In the genomic region with DNA sequence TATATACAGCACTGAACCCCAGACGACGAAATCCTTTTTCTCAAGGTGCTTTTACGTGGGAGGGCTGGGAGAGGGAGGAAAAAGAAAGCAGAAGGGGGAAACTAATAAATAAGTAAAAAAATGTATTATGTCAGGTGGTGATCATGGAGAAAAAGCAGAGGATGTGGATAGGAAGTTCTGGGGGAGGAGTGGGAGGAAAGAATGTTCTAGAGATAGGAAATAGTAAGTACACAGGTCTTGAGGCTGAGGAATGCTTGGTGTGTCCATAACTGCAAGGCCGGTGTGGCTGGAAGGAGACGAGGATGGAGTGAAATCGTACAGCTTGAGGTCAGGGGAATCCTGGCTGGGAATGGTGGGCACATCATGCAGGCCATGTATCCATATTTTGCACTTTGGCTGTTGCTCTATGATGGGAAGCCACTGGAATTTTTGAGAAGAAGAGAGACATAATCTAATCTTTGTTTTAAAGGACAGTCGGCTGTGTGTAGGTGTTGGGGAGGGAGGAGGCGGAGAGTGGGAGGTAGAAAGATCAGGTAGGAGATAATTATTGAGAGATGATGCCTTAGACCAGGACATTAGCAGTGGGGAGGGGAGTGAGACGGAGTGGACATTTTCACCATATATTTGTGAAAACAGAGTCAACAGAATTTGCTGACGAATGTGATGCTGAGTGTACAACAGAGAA, we compare ENCODE assay signal across 17 cellular contexts. TPM values are rescaled to one million over a fixed set of nuclear protein-coding genes. Genes with fewer than 3 reads are reported as not detected.
DNase-seq lines count a peak whose midpoint lies in the region; ATAC-seq, FAIRE-seq and TF ChIP-seq lines count a peak whose summit lies in the region.
"Had no signal": no experiment of that assay in that cellular context is flagged by ENCODE, and none has a peak within 500 bp of the region (broad histone marks: within the 10 kb centered on the region; RNA-seq: fewer than 3 reads in every experiment).

No MANE protein-coding gene starts in this region.

- CTCF ChIA-PET in HEK293 (lab: Yijun Ruan, JAX), result no interaction called here
- CTCF ChIA-PET in naive thymus-derived CD4-positive, alpha-beta T cell (lab: Charles Lee), result no interaction called here

- H3K36me3 ChIP-seq in HEK293 (ENCODE audit: control insufficient read depth in 2 of 2, insufficient read depth in 1 of 2, low read length in 2 of 2) (no peaks in the 10 kb centered on the region), trophoblast cell (ENCODE audit: control insufficient read depth in 1 of 2, insufficient read depth in 2 of 2, low read length in 2 of 2) (no peaks in the 10 kb centered on the region)
- peaks cover 0 to 11% (median 0%) of the 10 kb centered on the region in 3 experiments for H3K36me3 ChIP-seq in naive thymus-derived CD4-positive, alpha-beta T cell (ENCODE audit: control insufficient read depth in 2 of 3, insufficient read depth in 3 of 3, low read length in 3 of 3)
- H3K36me3 ChIP-seq: prostate gland, spleen had no signal

- H4K91ac ChIP-seq in trophoblast cell (ENCODE audit: low read depth, low read length), result no peak overlapping the region

- H2BK5ac ChIP-seq in trophoblast cell (ENCODE audit: low read depth, low read length, poor library complexity), result no peak overlapping the region

- peak overlapping the region in 3 of 7 donors; percentile 21 to 69 (median 26) for H3K27ac Mint-ChIP-seq in CD14-positive monocyte
- H3K27ac Mint-ChIP-seq in activated naive CD8-positive, alpha-beta T cell treated with anti-CD3 and anti-CD28 coated beads, Interleukin-2, amount 50 U/mL, for 24 hours, result no peak overlapping the region
- peak overlapping the region in 8 of 9 donors; percentile 4 to 90 (median 62) for H3K27ac Mint-ChIP-seq in naive thymus-derived CD4-positive, alpha-beta T cell

- H3K4me3 ChIP-seq in HEK293 (ENCODE audit: low read depth, low read length) (no peak overlapping the region), trophoblast cell (ENCODE audit: low read depth, low read length) (no peak overlapping the region)
- H3K4me3 ChIP-seq in naive thymus-derived CD4-positive, alpha-beta T cell (ENCODE audit: low read length), result no peak overlapping the region

- H2BK120ac ChIP-seq in trophoblast cell (ENCODE audit: insufficient read depth, low read length, poor library complexity), result no peak overlapping the region

- FAIRE-seq in H54 (lab: Jason Lieb, UNC), result no peak

- H3K4me1 ChIP-seq in HEK293 (ENCODE audit: control insufficient read depth, insufficient read depth, low read length) (peaks cover 2% of the 10 kb centered on the region; the same call in 1 of the 2 replicates), trophoblast cell (ENCODE audit: control insufficient read depth in 1 of 2, insufficient read depth in 2 of 2, low read length in 2 of 2) (no peaks in the 10 kb centered on the region)
- H3K4me1 ChIP-seq in naive thymus-derived CD4-positive, alpha-beta T cell (ENCODE audit: control insufficient read depth in 2 of 2, insufficient read depth in 2 of 2, low read length in 2 of 2), result peaks cover 0 to 4% of the 10 kb centered on the region in 2 donors
- H3K4me1 ChIP-seq: prostate gland had no signal

- no peak overlapping the region for H3K9ac ChIP-seq in trophoblast cell (ENCODE audit: low read length)

- TF ChIP-seq POLR2A in H54 (IDR thresholded peaks at IDR 0.05; ENCODE audit: low read depth, low read length), result no peak

- H3K79me2 ChIP-seq in trophoblast cell (ENCODE audit: control insufficient read depth, insufficient read depth, low read length, poor library complexity), result peaks cover 10% of the 10 kb centered on the region

- peaks cover 5 to 11% (median 7%) of the 10 kb centered on the region in 3 donors for H3K27me3 Mint-ChIP-seq in CD14-positive monocyte (ENCODE audit: low read depth in 3 of 3)
- H3K27me3 Mint-ChIP-seq in activated naive CD8-positive, alpha-beta T cell treated with anti-CD3 and anti-CD28 coated beads, Interleukin-2, amount 50 U/mL, for 24 hours, result peaks cover 8% of the 10 kb centered on the region
- H3K27me3 Mint-ChIP-seq in naive thymus-derived CD4-positive, alpha-beta T cell, result peaks cover 0 to 35% (median 5%) of the 10 kb centered on the region in 5 donors

- no CpG with 5 or more reads among the region's 10 CpGs for WGBS in trophoblast cell (ENCODE audit: extremely low coverage, insufficient coverage, insufficient read length)

- H3K18ac ChIP-seq in trophoblast cell (ENCODE audit: low read length), result no peak overlapping the region

- no peak overlapping the region for H2BK12ac ChIP-seq in trophoblast cell (ENCODE audit: low read length)

- TF ChIP-seq CTCF in CD14-positive monocyte (IDR thresholded peaks at IDR 0.05) (no peak), HEK293 (tag by site-specific recombination; IDR thresholded peaks at IDR 0.05) (no peak)

- H3K14ac ChIP-seq in trophoblast cell (ENCODE audit: low read length), result no peak overlapping the region

- H3K36me3 Mint-ChIP-seq in CD14-positive monocyte, result peaks cover 0 to 3% of the 10 kb centered on the region in 2 donors
- H3K36me3 Mint-ChIP-seq in activated naive CD8-positive, alpha-beta T cell treated with anti-CD3 and anti-CD28 coated beads, Interleukin-2, amount 50 U/mL, for 24 hours (ENCODE audit: low read depth), result no peaks in the 10 kb centered on the region
- no peaks in the 10 kb centered on the region for H3K36me3 Mint-ChIP-seq in naive thymus-derived CD4-positive, alpha-beta T cell

- H3K4me3 Mint-ChIP-seq in CD14-positive monocyte, result peak overlapping the region; percentile 13 to 28
- peak overlapping the region; percentile 2 for H3K4me3 Mint-ChIP-seq in activated naive CD8-positive, alpha-beta T cell treated with anti-CD3 and anti-CD28 coated beads, Interleukin-2, amount 50 U/mL, for 24 hours
- H3K4me3 Mint-ChIP-seq in naive thymus-derived CD4-positive, alpha-beta T cell, result peak overlapping the region; percentile 8 to 98 (median 80)

- no peak overlapping the region for H4K8ac ChIP-seq in trophoblast cell (ENCODE audit: low read depth, low read length)

- no peak overlapping the region for H2AK5ac ChIP-seq in trophoblast cell (ENCODE audit: low read length)

- H3K9me3 ChIP-seq in HEK293 (ENCODE audit: control insufficient read depth, insufficient read depth, low read depth, low read length), result no peaks in the 10 kb centered on the region
- H3K9me3 ChIP-seq in naive thymus-derived CD4-positive, alpha-beta T cell (ENCODE audit: control insufficient read depth in 2 of 3, low read length in 3 of 3), result no peaks in the 10 kb centered on the region
- H3K9me3 ChIP-seq in trophoblast cell (ENCODE audit: insufficient read depth, low read depth, low read length), result no peaks in the 10 kb centered on the region
- H3K9me3 ChIP-seq: prostate gland, spleen had no signal

- no peak overlapping the region for H3K23ac ChIP-seq in trophoblast cell (ENCODE audit: low read length)

- H2AFZ ChIP-seq in trophoblast cell (ENCODE audit: insufficient read depth, low read length, poor library complexity), result no peak overlapping the region

- DNase-seq in CD14-positive monocyte (ENCODE audit: low spot score), result no peak
- no peak for DNase-seq in activated naive CD8-positive, alpha-beta T cell treated with anti-CD3 and anti-CD28 coated beads, Interleukin-2, amount 50 U/mL, for 24 hours
- no peak for DNase-seq in naive thymus-derived CD4-positive, alpha-beta T cell
- DNase-seq in trophoblast cell, result no peak
- no peak for DNase-seq in H54 (ENCODE audit: insufficient read length, low spot score)
- DNase-seq: activated T-cell treated with anti-CD3 and anti-CD28 coated beads, Interleukin-2, amount 50 U/mL, for 1 hour; GDM1; hypothalamus; NCI-H1436 treated with DMSO at 0.1 percent for 48 hours; NCI-H2227 treated with DMSO at 0.1 percent for 48 hours; spleen; stimulated activated naive CD4-positive, alpha-beta T cell; T-helper 9 cell had no signal

- POLR2A ChIA-PET in HEK293 (lab: Yijun Ruan, JAX), result no interaction called here
- POLR2A ChIA-PET in naive thymus-derived CD4-positive, alpha-beta T cell (lab: Charles Lee), result interaction anchor here (0.5 kb wide), 1 partner anchor 13 kb away, joined by 4 read pairs; no protein-coding TSS in a partner anchor

- H4K12ac ChIP-seq in trophoblast cell (ENCODE audit: low read depth, low read length), result no peak overlapping the region

- H3K27me3 ChIP-seq in naive thymus-derived CD4-positive, alpha-beta T cell (ENCODE audit: control insufficient read depth in 2 of 2, insufficient read depth in 2 of 2, low read length in 2 of 2), result peaks cover 0 to 8% of the 10 kb centered on the region in 2 donors
- no peaks in the 10 kb centered on the region for H3K27me3 ChIP-seq in trophoblast cell (ENCODE audit: insufficient read depth, low read length)

- H3K79me1 ChIP-seq in trophoblast cell (ENCODE audit: low read length), result peaks cover 13% of the 10 kb centered on the region

- H3K9me3 Mint-ChIP-seq in CD14-positive monocyte, result peaks cover 0 to 3% (median 0%) of the 10 kb centered on the region in 7 donors
- no peaks in the 10 kb centered on the region for H3K9me3 Mint-ChIP-seq in activated naive CD8-positive, alpha-beta T cell treated with anti-CD3 and anti-CD28 coated beads, Interleukin-2, amount 50 U/mL, for 24 hours
- no peaks in the 10 kb centered on the region for H3K9me3 Mint-ChIP-seq in naive thymus-derived CD4-positive, alpha-beta T cell

- H3K4ac ChIP-seq in trophoblast cell (ENCODE audit: low read depth, low read length), result no peak overlapping the region

- peaks cover 19% of the 10 kb centered on the region for H3K4me1 Mint-ChIP-seq in CD14-positive monocyte
- H3K4me1 Mint-ChIP-seq in activated naive CD8-positive, alpha-beta T cell treated with anti-CD3 and anti-CD28 coated beads, Interleukin-2, amount 50 U/mL, for 24 hours, result peaks cover 24% of the 10 kb centered on the region
- H3K4me1 Mint-ChIP-seq in naive thymus-derived CD4-positive, alpha-beta T cell, result peaks cover 11 to 24% (median 15%) of the 10 kb centered on the region in 7 donors

- no peak overlapping the region for H3K4me2 ChIP-seq in trophoblast cell (ENCODE audit: low read length)

- no peak for ATAC-seq in activated naive CD8-positive, alpha-beta T cell treated with anti-CD3 and anti-CD28 coated beads, Interleukin-2, amount 50 U/mL, for 24 hours
- ATAC-seq in naive thymus-derived CD4-positive, alpha-beta T cell, result no peak
- ATAC-seq in GM18867 (IDR thresholded peaks at IDR 0.05; ENCODE audit: unreplicated experiment), result no peak
- no peak for ATAC-seq in GM19463 (IDR thresholded peaks at IDR 0.05; ENCODE audit: unreplicated experiment)

- intact Hi-C loops in CD14-positive monocyte (cut with micrococcal nuclease), result loop anchor here in 1 of 2 donors (10.0 kb wide), 1 partner anchor 744 kb away; a partner anchor contains a TSS
- intact Hi-C loops in naive thymus-derived CD4-positive, alpha-beta T cell (cut with micrococcal nuclease), result loop anchor here (10.0 kb wide), 2 partner anchors 714 to 744 kb away; a partner anchor contains a TSS

- H3K27ac ChIP-seq in HEK293 (ENCODE audit: extremely low read depth, low read depth, low read length) (no peak overlapping the region), trophoblast cell (ENCODE audit: low read depth, low read length) (no peak overlapping the region)
- no peak overlapping the region for H3K27ac ChIP-seq in naive thymus-derived CD4-positive, alpha-beta T cell (ENCODE audit: low read depth, low read length)

RNA-seq across cellular contexts. Expression of a gene that starts 1.8 kb away (rescaled TPM):
- polyA plus RNA-seq in CD14-positive monocyte, result 10 to 100 TPM; 66.3 to 78.0 TPM
- 10 to 100 TPM in 3 of 5 experiments, 1 to 10 TPM in 2; 2.4 to 28.8 (median 10.9) TPM for total RNA-seq in naive thymus-derived CD4-positive, alpha-beta T cell
- polyA plus RNA-seq in naive thymus-derived CD4-positive, alpha-beta T cell, result 10 to 100 TPM; 15.3 to 18.5 TPM
- polyA plus RNA-seq in trophoblast cell (2013), result 25.6 and 26.0 TPM in 2 replicates

Comparison
In these comparisons a context has a peak if more than half of its experiments do, and no peak if none do; other contexts are left out.
1. H3K4me3 Mint-ChIP-seq: peak in every context shown above with its lines; median percentile 80 in naive thymus-derived CD4-positive, alpha-beta T cell; 20 in CD14-positive monocyte; 2 in activated naive CD8-positive, alpha-beta T cell treated with anti-CD3 and anti-CD28 coated beads, Interleukin-2, amount 50 U/mL, for 24 hours.